ENCODE assay signal across 23 cellular contexts in the genomic region with DNA sequence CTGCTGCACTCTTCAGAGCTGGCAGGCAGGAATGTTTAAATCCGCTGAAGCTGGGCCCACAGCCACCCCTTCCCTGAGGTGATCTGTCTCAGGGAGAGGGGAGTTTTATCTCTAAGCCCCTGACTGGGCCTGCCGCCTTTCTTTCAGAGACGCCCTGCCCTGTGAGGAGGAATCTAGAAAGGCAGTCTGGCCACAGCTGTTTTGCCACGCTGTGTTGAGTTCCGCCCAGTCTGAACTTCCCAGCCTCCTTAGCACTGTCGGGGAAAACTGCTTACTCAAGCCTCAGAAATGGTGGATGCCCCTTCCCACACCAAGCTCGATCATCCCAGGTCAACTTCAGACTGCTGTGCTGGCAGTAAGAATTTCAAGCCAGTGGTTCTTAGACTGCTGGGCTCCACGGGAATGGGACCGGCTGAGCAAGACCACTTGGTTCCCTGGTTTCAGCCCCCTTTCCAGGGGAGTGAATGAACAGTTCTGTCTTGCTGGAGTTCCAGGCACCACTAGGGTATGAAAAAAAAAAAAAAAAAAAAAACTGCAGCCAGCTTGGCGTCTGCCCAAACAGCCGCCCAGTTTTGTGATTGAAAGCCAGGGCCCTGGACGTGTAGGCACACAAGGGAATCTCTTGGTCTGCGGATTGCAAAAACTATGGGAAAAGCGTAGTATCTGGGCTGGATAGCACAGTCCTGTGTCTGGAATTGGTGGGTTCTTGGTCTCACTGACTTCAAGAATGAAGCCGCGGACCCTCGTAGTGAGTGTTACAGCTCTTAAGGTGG.
A peak's percentile ranks its signal among the peaks of the same experiment; 100 is the strongest.
DNase-seq lines count a peak whose midpoint lies in the region; ATAC-seq and TF ChIP-seq lines count a peak whose summit lies in the region.
"Had no signal": no experiment of that assay in that cellular context is flagged by ENCODE, and none has a peak within 500 bp of the region (broad histone marks: within the 10 kb centered on the region; RNA-seq: fewer than 3 reads in every experiment).

No MANE protein-coding gene starts in this region.

- H3K9me3 Mint-ChIP-seq in nephron progenitor cell = peaks cover 51% of the 10 kb centered on the region

- in situ Hi-C loops in GM13977 (cut with MboI; ENCODE audit: low pct_unique_long_range_greater_than_20kb, low sequenced_read_pairs, unreplicated experiment) = no loop called here

- H3K4me1 Mint-ChIP-seq in T-helper 17 cell (peaks cover 17% of the 10 kb centered on the region), nephron progenitor cell (peaks cover 14% of the 10 kb centered on the region)

- peak overlapping the region; percentile 63 for H3K4me3 Mint-ChIP-seq in T-helper 17 cell
- no peak overlapping the region for H3K4me3 Mint-ChIP-seq in nephron progenitor cell
- H3K4me3 Mint-ChIP-seq: activated CD4-positive, alpha-beta T cell treated with anti-CD3 and anti-CD28 coated beads, Interleukin-2, amount 10 ng/mL, durations not matched to agents 24 days and 14 days; brain had no signal

- H3K36me3 Mint-ChIP-seq in T-helper 17 cell (ENCODE audit: low read depth) (peaks cover 4% of the 10 kb centered on the region), nephron progenitor cell (ENCODE audit: low read depth) (peaks cover 55% of the 10 kb centered on the region)
- H3K36me3 Mint-ChIP-seq: brain had no signal

- no peak for TF ChIP-seq CTCF in nephron progenitor cell (IDR thresholded peaks at IDR 0.05)
- TF ChIP-seq CTCF in GM13977 (IDR thresholded peaks at IDR 0.05; ENCODE audit: extremely low read depth, insufficient read depth, missing control alignments) = no peak

- no peak overlapping the region for H3K27ac Mint-ChIP-seq in T-helper 17 cell
- H3K27ac Mint-ChIP-seq in nephron progenitor cell = peak overlapping the region; percentile 88
- H3K27ac Mint-ChIP-seq: activated CD4-positive, alpha-beta T cell treated with anti-CD3 and anti-CD28 coated beads, Interleukin-2, amount 10 ng/mL, durations not matched to agents 24 days and 14 days; brain had no signal

- peak; percentile 43 for DNase-seq in ELF-1 (ENCODE audit: low read depth, low spot score)
- DNase-seq in T-helper 17 cell = no peak
- peak; percentile 45 for DNase-seq in left cardiac atrium
- DNase-seq in nephron progenitor cell = no peak
- no peak for DNase-seq in AML-193 (lab: John Stamatoyannopoulos, UW)
- no peak for DNase-seq in NCI-H69 (lab: John Stamatoyannopoulos, UW)
- no peak for DNase-seq in GM13977 (ENCODE audit: low spot score)
- DNase-seq: activated CD4-positive, alpha-beta T cell treated with anti-CD3 and anti-CD28 coated beads, Interleukin-2, amount 10 ng/mL, durations not matched to agents 24 days and 14 days; activated gamma-delta T cell treated with Interleukin-2 at 50 U/mL for 16 hours; activated T-cell treated with anti-CD3 and anti-CD28 coated beads, Interleukin-2, amount 50 U/mL, for 1 hour; adrenal gland; Calu3; DND-41; kidney; NCI-H1436; NCI-H446; OCI-M1; stimulated activated CD4-positive, alpha-beta T cell treated with anti-CD3 and anti-CD28 coated beads, Interleukin-1b, Interleukin-23, amount 100 ng/mL, for 48 hours had no signal

- H3K27me3 Mint-ChIP-seq in T-helper 17 cell = no peaks in the 10 kb centered on the region
- H3K27me3 Mint-ChIP-seq in nephron progenitor cell (ENCODE audit: low read depth, poor library complexity) = peaks cover 2% of the 10 kb centered on the region

- ATAC-seq in T-helper 17 cell (no peak), left cardiac atrium (peak; percentile 90 to 97), HG03175 (IDR thresholded peaks at IDR 0.05; ENCODE audit: unreplicated experiment) (no peak)
- ATAC-seq: HCT116, SK-N-SH treated with all-trans-retinoic acid at 6 μM for 48 hours had no signal

- no peaks in the 10 kb centered on the region for H3K9me3 ChIP-seq in T-helper 17 cell (ENCODE audit: control insufficient read depth, low read length, poor library complexity, severe bottlenecking)
- H3K9me3 ChIP-seq: adrenal gland, BLaER1 had no signal

- intact Hi-C loops in left cardiac atrium (cut with DNase I) = no loop called here

Comparison
In these comparisons a context has a peak if more than half of its experiments do, and no peak if none do; other contexts are left out.
1. DNase-seq: peak in ELF-1 (single experiment) and left cardiac atrium (single experiment); none in T-helper 17 cell (0 of 3), nephron progenitor cell (single experiment), AML-193 (0 of 2), NCI-H69 (single experiment) and GM13977 (single experiment).
2. ATAC-seq: peak in left cardiac atrium (2 of 2); none in T-helper 17 cell (single experiment) and HG03175 (single experiment).